1 cellular context compared by ENCODE assay signal in the genomic region with DNA sequence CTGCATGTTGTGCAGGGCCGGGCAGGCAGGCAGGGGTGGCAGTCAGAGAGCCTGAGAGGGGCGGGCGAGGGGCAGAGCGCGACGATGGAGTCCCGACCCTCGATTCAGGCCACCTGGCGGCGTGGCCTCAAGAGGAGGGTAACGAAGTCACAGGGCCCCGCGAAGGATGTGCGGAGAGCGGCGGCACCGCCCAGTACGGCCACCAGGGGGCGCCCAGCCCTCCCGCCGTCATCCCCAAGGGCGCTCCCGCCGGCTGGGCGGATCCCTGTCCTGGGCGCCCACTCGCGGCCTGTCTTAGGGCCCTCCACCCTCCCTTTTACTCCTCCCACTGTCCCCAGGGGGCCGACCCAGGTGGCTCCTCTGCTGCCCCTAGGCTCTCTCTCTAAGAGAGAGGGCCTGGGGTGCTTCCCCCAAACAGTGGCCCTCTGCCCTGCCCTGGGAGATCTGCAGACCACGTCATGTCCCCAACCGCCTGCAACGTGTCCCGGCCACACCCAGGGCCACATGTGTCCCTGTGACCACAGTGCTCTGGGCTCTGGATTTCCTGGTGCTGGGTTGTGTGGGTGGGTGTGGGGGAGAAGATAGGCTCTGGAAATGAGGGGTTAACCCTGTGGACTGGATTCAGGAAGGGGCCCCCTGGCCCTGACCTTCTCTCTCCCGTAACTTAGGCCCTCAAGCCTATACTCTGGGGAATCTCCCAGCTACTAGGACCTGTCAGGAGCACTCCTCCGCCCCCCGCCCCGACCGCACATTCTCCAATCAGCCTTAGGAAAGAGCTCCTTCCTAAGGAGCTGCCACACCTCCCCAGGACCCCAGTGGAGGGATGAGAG.
A peak's percentile ranks its signal among the peaks of the same experiment; 100 is the strongest.
TF ChIP-seq lines count a peak whose summit lies in the region.

No MANE protein-coding gene starts in this region.

TF ChIP-seq in K562, 482 proteins besides CTCF, POLR2A, EP300 and RAD21 (continues in another document):
- TF ChIP-seq ZNF644 (tag; IDR thresholded peaks at IDR 0.05; ENCODE audit: low read depth) (peak; percentile 59; the same call in 1 of the 2 replicates), ARID1B (IDR thresholded peaks at IDR 0.05) (peak; percentile 60; the same call in 1 of the 2 replicates), E2F3 (CRISPR knock-in tag; IDR thresholded peaks at IDR 0.05) (0 out of 2 replicates have a peak, but pooled peaks have one; percentile 54), RBM14 (IDR thresholded peaks at IDR 0.05; ENCODE audit: borderline replicate concordance, insufficient read depth, low read depth, low read length) (no peak), NFATC3 (IDR thresholded peaks at IDR 0.05) (no peak), CC2D1A (IDR thresholded peaks at IDR 0.05) (peak; percentile 79), HDAC1 (IDR thresholded peaks at IDR 0.05) (peak in 1 of 2 experiments; percentile 87; a peak in 2 of 4 replicates), ZNF785 (CRISPR knock-in tag; IDR thresholded peaks at IDR 0.05) (no peak), FOSL1 (tag; conservative IDR thresholded peaks at IDR 0.05) (peak; percentile 38; the same call in 1 of the 2 replicates), ARNT (IDR thresholded peaks at IDR 0.05) (peak in 1 of 2 experiments; percentile 23; a peak in 1 of 4 replicates), HCFC1 (IDR thresholded peaks at IDR 0.05; ENCODE audit: low read depth, low read length) (peak; percentile 60), TAL1 (IDR thresholded peaks at IDR 0.05) (no peak), SP2 (IDR thresholded peaks at IDR 0.05; ENCODE audit: extremely low read depth, low read depth, low read length, poor library complexity, severe bottlenecking) (peak; percentile 40), GATAD2B (IDR thresholded peaks at IDR 0.05; ENCODE audit: borderline replicate concordance) (peak; percentile 89), POLR2G (IDR thresholded peaks at IDR 0.05; ENCODE audit: low read depth, low read length) (peak; percentile 85), KLF1 (tag; IDR thresholded peaks at IDR 0.05) (peak; percentile 92), PRPF4 (IDR thresholded peaks at IDR 0.05; ENCODE audit: insufficient read depth, low read depth, low read length, poor library complexity, severe bottlenecking) (no peak), ZNF23 (CRISPR knock-in tag; IDR thresholded peaks at IDR 0.05) (no peak), MTF1 (CRISPR knock-in tag; IDR thresholded peaks at IDR 0.05; ENCODE audit: borderline replicate concordance) (no peak), SUPT5H (IDR thresholded peaks at IDR 0.05) (peak; percentile 67), CBFA2T3 (IDR thresholded peaks at IDR 0.05) (0 out of 2 replicates have a peak, but pooled peaks have one; percentile 10), ILF3 (IDR thresholded peaks at IDR 0.05; ENCODE audit: borderline replicate concordance) (no peak), HDAC2 (IDR thresholded peaks at IDR 0.05) (peak; percentile 86; the same call in 1 of the 2 replicates), TRIM24 (IDR thresholded peaks at IDR 0.05) (peak in 1 of 2 experiments; percentile 62; a peak in 2 of 4 replicates)
- TF ChIP-seq, protein P1, sequence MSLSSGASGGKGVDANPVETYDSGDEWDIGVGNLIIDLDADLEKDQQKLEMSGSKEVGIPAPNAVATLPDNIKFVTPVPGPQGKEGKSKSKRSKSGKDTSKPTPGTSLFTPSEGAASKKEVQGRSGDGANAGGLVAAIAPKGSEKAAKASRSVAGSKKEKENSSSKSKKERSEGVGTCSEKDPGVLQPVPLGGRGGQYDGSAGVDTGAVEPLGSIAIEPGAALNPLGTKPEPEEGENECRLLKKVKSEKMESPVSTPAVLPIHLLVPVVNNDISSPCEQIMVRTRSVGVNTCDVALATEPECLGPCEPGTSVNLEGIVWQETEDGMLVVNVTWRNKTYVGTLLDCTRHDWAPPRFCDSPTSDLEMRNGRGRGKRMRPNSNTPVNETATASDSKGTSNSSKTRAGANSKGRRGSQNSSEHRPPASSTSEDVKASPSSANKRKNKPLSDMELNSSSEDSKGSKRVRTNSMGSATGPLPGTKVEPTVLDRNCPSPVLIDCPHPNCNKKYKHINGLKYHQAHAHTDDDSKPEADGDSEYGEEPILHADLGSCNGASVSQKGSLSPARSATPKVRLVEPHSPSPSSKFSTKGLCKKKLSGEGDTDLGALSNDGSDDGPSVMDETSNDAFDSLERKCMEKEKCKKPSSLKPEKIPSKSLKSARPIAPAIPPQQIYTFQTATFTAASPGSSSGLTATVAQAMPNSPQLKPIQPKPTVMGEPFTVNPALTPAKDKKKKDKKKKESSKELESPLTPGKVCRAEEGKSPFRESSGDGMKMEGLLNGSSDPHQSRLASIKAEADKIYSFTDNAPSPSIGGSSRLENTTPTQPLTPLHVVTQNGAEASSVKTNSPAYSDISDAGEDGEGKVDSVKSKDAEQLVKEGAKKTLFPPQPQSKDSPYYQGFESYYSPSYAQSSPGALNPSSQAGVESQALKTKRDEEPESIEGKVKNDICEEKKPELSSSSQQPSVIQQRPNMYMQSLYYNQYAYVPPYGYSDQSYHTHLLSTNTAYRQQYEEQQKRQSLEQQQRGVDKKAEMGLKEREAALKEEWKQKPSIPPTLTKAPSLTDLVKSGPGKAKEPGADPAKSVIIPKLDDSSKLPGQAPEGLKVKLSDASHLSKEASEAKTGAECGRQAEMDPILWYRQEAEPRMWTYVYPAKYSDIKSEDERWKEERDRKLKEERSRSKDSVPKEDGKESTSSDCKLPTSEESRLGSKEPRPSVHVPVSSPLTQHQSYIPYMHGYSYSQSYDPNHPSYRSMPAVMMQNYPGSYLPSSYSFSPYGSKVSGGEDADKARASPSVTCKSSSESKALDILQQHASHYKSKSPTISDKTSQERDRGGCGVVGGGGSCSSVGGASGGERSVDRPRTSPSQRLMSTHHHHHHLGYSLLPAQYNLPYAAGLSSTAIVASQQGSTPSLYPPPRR (CRISPR knock-in tag; IDR thresholded peaks at IDR 0.05; ENCODE audit: borderline replicate concordance), result no peak
- TF ChIP-seq, protein P2, sequence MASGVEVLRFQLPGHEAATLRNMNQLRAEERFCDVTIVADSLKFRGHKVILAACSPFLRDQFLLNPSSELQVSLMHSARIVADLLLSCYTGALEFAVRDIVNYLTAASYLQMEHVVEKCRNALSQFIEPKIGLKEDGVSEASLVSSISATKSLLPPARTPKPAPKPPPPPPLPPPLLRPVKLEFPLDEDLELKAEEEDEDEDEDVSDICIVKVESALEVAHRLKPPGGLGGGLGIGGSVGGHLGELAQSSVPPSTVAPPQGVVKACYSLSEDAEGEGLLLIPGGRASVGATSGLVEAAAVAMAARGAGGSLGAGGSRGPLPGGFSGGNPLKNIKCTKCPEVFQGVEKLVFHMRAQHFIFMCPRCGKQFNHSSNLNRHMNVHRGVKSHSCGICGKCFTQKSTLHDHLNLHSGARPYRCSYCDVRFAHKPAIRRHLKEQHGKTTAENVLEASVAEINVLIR (CRISPR knock-in tag; IDR thresholded peaks at IDR 0.05), result peak; percentile 44
- TF ChIP-seq, protein P3, sequence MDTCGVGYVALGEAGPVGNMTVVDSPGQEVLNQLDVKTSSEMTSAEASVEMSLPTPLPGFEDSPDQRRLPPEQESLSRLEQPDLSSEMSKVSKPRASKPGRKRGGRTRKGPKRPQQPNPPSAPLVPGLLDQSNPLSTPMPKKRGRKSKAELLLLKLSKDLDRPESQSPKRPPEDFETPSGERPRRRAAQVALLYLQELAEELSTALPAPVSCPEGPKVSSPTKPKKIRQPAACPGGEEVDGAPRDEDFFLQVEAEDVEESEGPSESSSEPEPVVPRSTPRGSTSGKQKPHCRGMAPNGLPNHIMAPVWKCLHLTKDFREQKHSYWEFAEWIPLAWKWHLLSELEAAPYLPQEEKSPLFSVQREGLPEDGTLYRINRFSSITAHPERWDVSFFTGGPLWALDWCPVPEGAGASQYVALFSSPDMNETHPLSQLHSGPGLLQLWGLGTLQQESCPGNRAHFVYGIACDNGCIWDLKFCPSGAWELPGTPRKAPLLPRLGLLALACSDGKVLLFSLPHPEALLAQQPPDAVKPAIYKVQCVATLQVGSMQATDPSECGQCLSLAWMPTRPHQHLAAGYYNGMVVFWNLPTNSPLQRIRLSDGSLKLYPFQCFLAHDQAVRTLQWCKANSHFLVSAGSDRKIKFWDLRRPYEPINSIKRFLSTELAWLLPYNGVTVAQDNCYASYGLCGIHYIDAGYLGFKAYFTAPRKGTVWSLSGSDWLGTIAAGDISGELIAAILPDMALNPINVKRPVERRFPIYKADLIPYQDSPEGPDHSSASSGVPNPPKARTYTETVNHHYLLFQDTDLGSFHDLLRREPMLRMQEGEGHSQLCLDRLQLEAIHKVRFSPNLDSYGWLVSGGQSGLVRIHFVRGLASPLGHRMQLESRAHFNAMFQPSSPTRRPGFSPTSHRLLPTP (IDR thresholded peaks at IDR 0.05; ENCODE audit: borderline replicate concordance, extremely low read depth, insufficient read length), result no peak
- TF ChIP-seq, protein P4, sequence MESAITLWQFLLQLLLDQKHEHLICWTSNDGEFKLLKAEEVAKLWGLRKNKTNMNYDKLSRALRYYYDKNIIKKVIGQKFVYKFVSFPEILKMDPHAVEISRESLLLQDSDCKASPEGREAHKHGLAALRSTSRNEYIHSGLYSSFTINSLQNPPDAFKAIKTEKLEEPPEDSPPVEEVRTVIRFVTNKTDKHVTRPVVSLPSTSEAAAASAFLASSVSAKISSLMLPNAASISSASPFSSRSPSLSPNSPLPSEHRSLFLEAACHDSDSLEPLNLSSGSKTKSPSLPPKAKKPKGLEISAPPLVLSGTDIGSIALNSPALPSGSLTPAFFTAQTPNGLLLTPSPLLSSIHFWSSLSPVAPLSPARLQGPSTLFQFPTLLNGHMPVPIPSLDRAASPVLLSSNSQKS (CRISPR knock-in tag; IDR thresholded peaks at IDR 0.05), result 0 out of 2 replicates have a peak, but pooled peaks have one; percentile 27
- TF ChIP-seq, protein P5, sequence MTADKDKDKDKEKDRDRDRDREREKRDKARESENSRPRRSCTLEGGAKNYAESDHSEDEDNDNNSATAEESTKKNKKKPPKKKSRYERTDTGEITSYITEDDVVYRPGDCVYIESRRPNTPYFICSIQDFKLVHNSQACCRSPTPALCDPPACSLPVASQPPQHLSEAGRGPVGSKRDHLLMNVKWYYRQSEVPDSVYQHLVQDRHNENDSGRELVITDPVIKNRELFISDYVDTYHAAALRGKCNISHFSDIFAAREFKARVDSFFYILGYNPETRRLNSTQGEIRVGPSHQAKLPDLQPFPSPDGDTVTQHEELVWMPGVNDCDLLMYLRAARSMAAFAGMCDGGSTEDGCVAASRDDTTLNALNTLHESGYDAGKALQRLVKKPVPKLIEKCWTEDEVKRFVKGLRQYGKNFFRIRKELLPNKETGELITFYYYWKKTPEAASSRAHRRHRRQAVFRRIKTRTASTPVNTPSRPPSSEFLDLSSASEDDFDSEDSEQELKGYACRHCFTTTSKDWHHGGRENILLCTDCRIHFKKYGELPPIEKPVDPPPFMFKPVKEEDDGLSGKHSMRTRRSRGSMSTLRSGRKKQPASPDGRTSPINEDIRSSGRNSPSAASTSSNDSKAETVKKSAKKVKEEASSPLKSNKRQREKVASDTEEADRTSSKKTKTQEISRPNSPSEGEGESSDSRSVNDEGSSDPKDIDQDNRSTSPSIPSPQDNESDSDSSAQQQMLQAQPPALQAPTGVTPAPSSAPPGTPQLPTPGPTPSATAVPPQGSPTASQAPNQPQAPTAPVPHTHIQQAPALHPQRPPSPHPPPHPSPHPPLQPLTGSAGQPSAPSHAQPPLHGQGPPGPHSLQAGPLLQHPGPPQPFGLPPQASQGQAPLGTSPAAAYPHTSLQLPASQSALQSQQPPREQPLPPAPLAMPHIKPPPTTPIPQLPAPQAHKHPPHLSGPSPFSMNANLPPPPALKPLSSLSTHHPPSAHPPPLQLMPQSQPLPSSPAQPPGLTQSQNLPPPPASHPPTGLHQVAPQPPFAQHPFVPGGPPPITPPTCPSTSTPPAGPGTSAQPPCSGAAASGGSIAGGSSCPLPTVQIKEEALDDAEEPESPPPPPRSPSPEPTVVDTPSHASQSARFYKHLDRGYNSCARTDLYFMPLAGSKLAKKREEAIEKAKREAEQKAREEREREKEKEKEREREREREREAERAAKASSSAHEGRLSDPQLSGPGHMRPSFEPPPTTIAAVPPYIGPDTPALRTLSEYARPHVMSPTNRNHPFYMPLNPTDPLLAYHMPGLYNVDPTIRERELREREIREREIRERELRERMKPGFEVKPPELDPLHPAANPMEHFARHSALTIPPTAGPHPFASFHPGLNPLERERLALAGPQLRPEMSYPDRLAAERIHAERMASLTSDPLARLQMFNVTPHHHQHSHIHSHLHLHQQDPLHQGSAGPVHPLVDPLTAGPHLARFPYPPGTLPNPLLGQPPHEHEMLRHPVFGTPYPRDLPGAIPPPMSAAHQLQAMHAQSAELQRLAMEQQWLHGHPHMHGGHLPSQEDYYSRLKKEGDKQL (CRISPR knock-in tag; IDR thresholded peaks at IDR 0.05; ENCODE audit: borderline replicate concordance), result 0 out of 2 replicates have a peak, but pooled peaks have one; percentile 74
- TF ChIP-seq, protein P6, sequence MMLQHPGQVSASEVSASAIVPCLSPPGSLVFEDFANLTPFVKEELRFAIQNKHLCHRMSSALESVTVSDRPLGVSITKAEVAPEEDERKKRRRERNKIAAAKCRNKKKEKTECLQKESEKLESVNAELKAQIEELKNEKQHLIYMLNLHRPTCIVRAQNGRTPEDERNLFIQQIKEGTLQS (IDR thresholded peaks at IDR 0.05), result peak; percentile 57; the same call in 1 of the 2 replicates
- TF ChIP-seq, protein P6 (CRISPR knock-in tag; conservative IDR thresholded peaks at IDR 0.05), result peak; percentile 71
- TF ChIP-seq, protein P7, sequence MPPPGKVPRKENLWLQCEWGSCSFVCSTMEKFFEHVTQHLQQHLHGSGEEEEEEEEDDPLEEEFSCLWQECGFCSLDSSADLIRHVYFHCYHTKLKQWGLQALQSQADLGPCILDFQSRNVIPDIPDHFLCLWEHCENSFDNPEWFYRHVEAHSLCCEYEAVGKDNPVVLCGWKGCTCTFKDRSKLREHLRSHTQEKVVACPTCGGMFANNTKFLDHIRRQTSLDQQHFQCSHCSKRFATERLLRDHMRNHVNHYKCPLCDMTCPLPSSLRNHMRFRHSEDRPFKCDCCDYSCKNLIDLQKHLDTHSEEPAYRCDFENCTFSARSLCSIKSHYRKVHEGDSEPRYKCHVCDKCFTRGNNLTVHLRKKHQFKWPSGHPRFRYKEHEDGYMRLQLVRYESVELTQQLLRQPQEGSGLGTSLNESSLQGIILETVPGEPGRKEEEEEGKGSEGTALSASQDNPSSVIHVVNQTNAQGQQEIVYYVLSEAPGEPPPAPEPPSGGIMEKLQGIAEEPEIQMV (tag; conservative IDR thresholded peaks at IDR 0.05; ENCODE audit: low read depth), result no peak
- TF ChIP-seq, protein P8, sequence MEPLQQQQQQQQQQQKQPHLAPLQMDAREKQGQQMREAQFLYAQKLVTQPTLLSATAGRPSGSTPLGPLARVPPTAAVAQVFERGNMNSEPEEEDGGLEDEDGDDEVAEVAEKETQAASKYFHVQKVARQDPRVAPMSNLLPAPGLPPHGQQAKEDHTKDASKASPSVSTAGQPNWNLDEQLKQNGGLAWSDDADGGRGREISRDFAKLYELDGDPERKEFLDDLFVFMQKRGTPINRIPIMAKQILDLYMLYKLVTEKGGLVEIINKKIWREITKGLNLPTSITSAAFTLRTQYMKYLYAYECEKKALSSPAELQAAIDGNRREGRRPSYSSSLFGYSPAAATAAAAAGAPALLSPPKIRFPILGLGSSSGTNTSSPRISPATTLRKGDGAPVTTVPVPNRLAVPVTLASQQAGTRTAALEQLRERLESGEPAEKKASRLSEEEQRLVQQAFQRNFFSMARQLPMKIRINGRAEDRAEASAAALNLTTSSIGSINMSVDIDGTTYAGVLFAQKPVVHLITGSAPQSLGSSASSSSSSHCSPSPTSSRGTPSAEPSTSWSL (CRISPR knock-in tag; IDR thresholded peaks at IDR 0.05; ENCODE audit: borderline replicate concordance), result no peak
- TF ChIP-seq, protein P9, sequence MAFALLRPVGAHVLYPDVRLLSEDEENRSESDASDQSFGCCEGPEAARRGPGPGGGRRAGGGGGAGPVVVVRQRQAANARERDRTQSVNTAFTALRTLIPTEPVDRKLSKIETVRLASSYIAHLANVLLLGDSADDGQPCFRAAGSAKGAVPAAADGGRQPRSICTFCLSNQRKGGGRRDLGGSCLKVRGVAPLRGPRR (CRISPR knock-in tag; IDR thresholded peaks at IDR 0.05), result peak; percentile 69; the same call in 1 of the 2 replicates
